In genomic region chr2:95121495-95122196, GRCh38 we compare ENCODE assay signal across 1 cellular context.
TF ChIP-seq lines count a peak whose summit lies in the region.

Gene MRPS5 (minus strand): TSS chr2:95121808. CDS start chr2:95121791, 17 bp downstream.

TF ChIP-seq in K562, 482 proteins besides CTCF, POLR2A, EP300 and RAD21 (continued from another document and continues in another):
- TF ChIP-seq, protein P1, sequence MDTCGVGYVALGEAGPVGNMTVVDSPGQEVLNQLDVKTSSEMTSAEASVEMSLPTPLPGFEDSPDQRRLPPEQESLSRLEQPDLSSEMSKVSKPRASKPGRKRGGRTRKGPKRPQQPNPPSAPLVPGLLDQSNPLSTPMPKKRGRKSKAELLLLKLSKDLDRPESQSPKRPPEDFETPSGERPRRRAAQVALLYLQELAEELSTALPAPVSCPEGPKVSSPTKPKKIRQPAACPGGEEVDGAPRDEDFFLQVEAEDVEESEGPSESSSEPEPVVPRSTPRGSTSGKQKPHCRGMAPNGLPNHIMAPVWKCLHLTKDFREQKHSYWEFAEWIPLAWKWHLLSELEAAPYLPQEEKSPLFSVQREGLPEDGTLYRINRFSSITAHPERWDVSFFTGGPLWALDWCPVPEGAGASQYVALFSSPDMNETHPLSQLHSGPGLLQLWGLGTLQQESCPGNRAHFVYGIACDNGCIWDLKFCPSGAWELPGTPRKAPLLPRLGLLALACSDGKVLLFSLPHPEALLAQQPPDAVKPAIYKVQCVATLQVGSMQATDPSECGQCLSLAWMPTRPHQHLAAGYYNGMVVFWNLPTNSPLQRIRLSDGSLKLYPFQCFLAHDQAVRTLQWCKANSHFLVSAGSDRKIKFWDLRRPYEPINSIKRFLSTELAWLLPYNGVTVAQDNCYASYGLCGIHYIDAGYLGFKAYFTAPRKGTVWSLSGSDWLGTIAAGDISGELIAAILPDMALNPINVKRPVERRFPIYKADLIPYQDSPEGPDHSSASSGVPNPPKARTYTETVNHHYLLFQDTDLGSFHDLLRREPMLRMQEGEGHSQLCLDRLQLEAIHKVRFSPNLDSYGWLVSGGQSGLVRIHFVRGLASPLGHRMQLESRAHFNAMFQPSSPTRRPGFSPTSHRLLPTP (IDR thresholded peaks at IDR 0.05; ENCODE audit: borderline replicate concordance, extremely low read depth, insufficient read length) = no peak
- no peak for TF ChIP-seq ZNF347 (CRISPR knock-in tag; IDR thresholded peaks at IDR 0.05; ENCODE audit: low read depth)
- no peak for TF ChIP-seq ZNF778 (CRISPR knock-in tag; IDR thresholded peaks at IDR 0.05)
- TF ChIP-seq THAP12 (CRISPR knock-in tag; IDR thresholded peaks at IDR 0.05) = no peak
- peak; percentile 95 for TF ChIP-seq ZFX (CRISPR knock-in tag; IDR thresholded peaks at IDR 0.05)
- TF ChIP-seq ASH1L (IDR thresholded peaks at IDR 0.05; ENCODE audit: borderline replicate concordance, low read depth, partially characterized antibody) = no peak
- TF ChIP-seq RBBP5 (IDR thresholded peaks at IDR 0.05; ENCODE audit: borderline replicate concordance, insufficient read depth, low read length, poor library complexity, severe bottlenecking) = peak; percentile 98
- no peak for TF ChIP-seq LARP7 (IDR thresholded peaks at IDR 0.05)
- no peak for TF ChIP-seq CEBPG (CRISPR knock-in tag; IDR thresholded peaks at IDR 0.05)
- TF ChIP-seq CEBPG (tag; conservative IDR thresholded peaks at IDR 0.05 in 1 of 2, IDR thresholded peaks at IDR 0.05 in 1 of 2) = 0 out of 4 replicates have a peak, but pooled peaks of 1 of the 2 experiments have one; percentile 3
- TF ChIP-seq CHD1 (IDR thresholded peaks at IDR 0.05; ENCODE audit: low read length) = peak; percentile 36
- TF ChIP-seq, protein P2, sequence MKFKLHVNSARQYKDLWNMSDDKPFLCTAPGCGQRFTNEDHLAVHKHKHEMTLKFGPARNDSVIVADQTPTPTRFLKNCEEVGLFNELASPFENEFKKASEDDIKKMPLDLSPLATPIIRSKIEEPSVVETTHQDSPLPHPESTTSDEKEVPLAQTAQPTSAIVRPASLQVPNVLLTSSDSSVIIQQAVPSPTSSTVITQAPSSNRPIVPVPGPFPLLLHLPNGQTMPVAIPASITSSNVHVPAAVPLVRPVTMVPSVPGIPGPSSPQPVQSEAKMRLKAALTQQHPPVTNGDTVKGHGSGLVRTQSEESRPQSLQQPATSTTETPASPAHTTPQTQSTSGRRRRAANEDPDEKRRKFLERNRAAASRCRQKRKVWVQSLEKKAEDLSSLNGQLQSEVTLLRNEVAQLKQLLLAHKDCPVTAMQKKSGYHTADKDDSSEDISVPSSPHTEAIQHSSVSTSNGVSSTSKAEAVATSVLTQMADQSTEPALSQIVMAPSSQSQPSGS (CRISPR knock-in tag; IDR thresholded peaks at IDR 0.05) = no peak
- peak; percentile 98 for TF ChIP-seq U2AF1 (optimal IDR thresholded peaks at IDR 0.05; ENCODE audit: low read depth, low read length)
- no peak for TF ChIP-seq ZNF589 (CRISPR knock-in tag; IDR thresholded peaks at IDR 0.05; ENCODE audit: low read depth)
- no peak for TF ChIP-seq NFE2L1 (tag; IDR thresholded peaks at IDR 0.05; ENCODE audit: borderline replicate concordance, low read depth)
- TF ChIP-seq HDAC6 (IDR thresholded peaks at IDR 0.05; ENCODE audit: low read depth, low read length) = no peak
- no peak for TF ChIP-seq FOXK2 (conservative IDR thresholded peaks at IDR 0.05 in 1 of 2, IDR thresholded peaks at IDR 0.05 in 1 of 2; ENCODE audit: low read depth in 2 of 2)
- peak; percentile 44; the same call in 1 of the 2 replicates for TF ChIP-seq ZNF766 (CRISPR knock-in tag; conservative IDR thresholded peaks at IDR 0.05)
- TF ChIP-seq JUN (IDR thresholded peaks at IDR 0.05; ENCODE audit: borderline replicate concordance, low read depth, low read length) = no peak
- peak; percentile 43; the same call in 1 of the 2 replicates for TF ChIP-seq JUN (CRISPR knock-in tag; IDR thresholded peaks at IDR 0.05; ENCODE audit: borderline replicate concordance)
- no peak for TF ChIP-seq HSF4 (CRISPR knock-in tag; IDR thresholded peaks at IDR 0.05; ENCODE audit: borderline replicate concordance)
- peak; percentile 99 for TF ChIP-seq RBM25 (IDR thresholded peaks at IDR 0.05; ENCODE audit: low read depth, low read length, severe bottlenecking)
- TF ChIP-seq CREB1 (IDR thresholded peaks at IDR 0.05) = no peak
- TF ChIP-seq CREB1 (CRISPR knock-in tag; IDR thresholded peaks at IDR 0.05) = no peak
- TF ChIP-seq, protein P3, sequence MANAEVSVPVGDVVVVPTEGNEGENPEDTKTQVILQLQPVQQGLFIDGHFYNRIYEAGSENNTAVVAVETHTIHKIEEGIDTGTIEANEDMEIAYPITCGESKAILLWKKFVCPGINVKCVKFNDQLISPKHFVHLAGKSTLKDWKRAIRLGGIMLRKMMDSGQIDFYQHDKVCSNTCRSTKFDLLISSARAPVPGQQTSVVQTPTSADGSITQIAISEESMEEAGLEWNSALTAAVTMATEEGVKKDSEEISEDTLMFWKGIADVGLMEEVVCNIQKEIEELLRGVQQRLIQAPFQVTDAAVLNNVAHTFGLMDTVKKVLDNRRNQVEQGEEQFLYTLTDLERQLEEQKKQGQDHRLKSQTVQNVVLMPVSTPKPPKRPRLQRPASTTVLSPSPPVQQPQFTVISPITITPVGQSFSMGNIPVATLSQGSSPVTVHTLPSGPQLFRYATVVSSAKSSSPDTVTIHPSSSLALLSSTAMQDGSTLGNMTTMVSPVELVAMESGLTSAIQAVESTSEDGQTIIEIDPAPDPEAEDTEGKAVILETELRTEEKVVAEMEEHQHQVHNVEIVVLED (CRISPR knock-in tag; IDR thresholded peaks at IDR 0.05) = peak; percentile 41
- TF ChIP-seq NEUROD1 (IDR thresholded peaks at IDR 0.05; ENCODE audit: borderline replicate concordance, low read depth, low read length, partially characterized antibody) = peak; percentile 80
- peak; percentile 89; the same call in 1 of the 2 replicates for TF ChIP-seq KAT7 (CRISPR knock-in tag; IDR thresholded peaks at IDR 0.05; ENCODE audit: borderline replicate concordance)
- peak; percentile 29; the same call in 1 of the 2 replicates for TF ChIP-seq CREM (IDR thresholded peaks at IDR 0.05; ENCODE audit: low read depth)
- no peak for TF ChIP-seq FOXJ3 (CRISPR knock-in tag; IDR thresholded peaks at IDR 0.05)
- 0 out of 2 replicates have a peak, but pooled peaks have one; percentile 30 for TF ChIP-seq THAP7 (CRISPR knock-in tag; IDR thresholded peaks at IDR 0.05)
- TF ChIP-seq TRIM24 (IDR thresholded peaks at IDR 0.05) = no peak
- peak; percentile 97 for TF ChIP-seq ZFP36 (IDR thresholded peaks at IDR 0.05; ENCODE audit: low read depth, low read length, partially characterized antibody)
- TF ChIP-seq ADNP (tag; IDR thresholded peaks at IDR 0.05) = no peak
- TF ChIP-seq BCOR (IDR thresholded peaks at IDR 0.05) = peak; percentile 98
- TF ChIP-seq COPS2 (conservative IDR thresholded peaks at IDR 0.05) = no peak
- no peak for TF ChIP-seq MIER1 (IDR thresholded peaks at IDR 0.05; ENCODE audit: low read depth)
- peak; percentile 90; the same call in 1 of the 2 replicates for TF ChIP-seq CBX1 (IDR thresholded peaks at IDR 0.05; ENCODE audit: low read depth)
- peak; percentile 96 for TF ChIP-seq NFE2 (IDR thresholded peaks at IDR 0.05; ENCODE audit: low read depth)
- no peak for TF ChIP-seq AFF1 (IDR thresholded peaks at IDR 0.05; ENCODE audit: low read depth in 1 of 2, partially characterized antibody in 2 of 2)
- peak; percentile 52 to 69; a peak in 1 of 4 replicates for TF ChIP-seq SIN3A (IDR thresholded peaks at IDR 0.05; ENCODE audit: borderline replicate concordance in 2 of 2, control insufficient read depth in 1 of 2, low read depth in 2 of 2, low read length in 2 of 2)
- TF ChIP-seq GABPB1 (CRISPR knock-in tag; IDR thresholded peaks at IDR 0.05) = peak; percentile 75
- TF ChIP-seq YY1 (IDR thresholded peaks at IDR 0.05; ENCODE audit: borderline replicate concordance in 1 of 3, control insufficient read depth in 1 of 3, extremely low read depth in 1 of 3, insufficient read depth in 3 of 3, insufficient read length in 1 of 3, insufficient replicate concordance in 2 of 3, low read depth in 1 of 3, low read length in 2 of 3) = peak; percentile 69 to 95 (median 90)
- TF ChIP-seq RNF2 (IDR thresholded peaks at IDR 0.05) = 0 out of 2 replicates have a peak, but pooled peaks have one; percentile 27
- no peak for TF ChIP-seq BRF2 (IDR thresholded peaks at IDR 0.05; ENCODE audit: borderline replicate concordance, insufficient read depth, insufficient read length)
- no peak; the same call in 1 of the 2 replicates for TF ChIP-seq HMGXB4 (CRISPR knock-in tag; IDR thresholded peaks at IDR 0.05)
- TF ChIP-seq LCOR (CRISPR knock-in tag; IDR thresholded peaks at IDR 0.05) = no peak
- no peak for TF ChIP-seq GATAD2B (IDR thresholded peaks at IDR 0.05; ENCODE audit: borderline replicate concordance)
- peak; percentile 83 for TF ChIP-seq SUPT5H (IDR thresholded peaks at IDR 0.05)
- peak; percentile 16 for TF ChIP-seq SAP30 (IDR thresholded peaks at IDR 0.05; ENCODE audit: borderline replicate concordance, insufficient read depth, low read depth, low read length, poor library complexity, severe bottlenecking)
